Comparison of ENCODE assay signal across 9 cellular contexts in genomic region chr1:169816617-169817016, GRCh38.
"Had no signal": no experiment of that assay in that cellular context is flagged by ENCODE, and none has a peak within 500 bp of the region (broad histone marks: within the 10 kb centered on the region; RNA-seq: fewer than 3 reads in every experiment).

No MANE protein-coding gene starts in this region.

- H3K9ac ChIP-seq: GM23248 had no signal

- H3K27ac ChIP-seq: GM23248 had no signal

- FAIRE-seq: HTR-8/SVneo, K562 had no signal

- ATAC-seq: HCT116, K562 had no signal

- H3K4me3 ChIP-seq: GM23248, HAP-1, K562 had no signal

- H3K9me3 ChIP-seq: HAP-1 had no signal

- DNase-seq: GM23248, GOT3, H7, HFFc6, IMR-90 had no signal

- H3K4me1 ChIP-seq: HAP-1 had no signal

- H2AFZ ChIP-seq: GM23248 had no signal
